Comparison of ENCODE assay signal across 29 cellular contexts in the genomic region with DNA sequence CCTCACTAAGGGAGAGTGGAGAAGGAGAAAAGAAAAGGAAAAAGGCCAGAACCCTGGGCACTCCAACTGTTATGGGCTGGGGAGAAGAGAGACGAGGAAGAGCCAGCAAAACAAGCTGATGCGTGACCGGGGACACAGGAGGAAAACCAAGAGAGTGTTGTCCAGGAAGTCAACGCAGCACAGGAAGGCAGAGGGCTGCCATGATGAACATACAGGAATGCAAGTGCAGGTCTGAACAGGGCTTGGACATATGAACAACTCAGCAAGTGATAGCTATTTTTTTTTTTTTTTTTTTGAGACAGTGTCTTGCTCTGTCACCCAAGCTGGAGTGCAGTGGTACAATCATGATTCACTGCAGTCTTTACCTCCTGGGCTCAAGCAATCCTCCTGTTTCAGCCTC. TPM values are rescaled to one million over a fixed set of nuclear protein-coding genes. Genes with fewer than 3 reads are reported as not detected.
"Had no signal": no experiment of that assay in that cellular context is flagged by ENCODE, and none has a peak within 500 bp of the region (broad histone marks: within the 10 kb centered on the region; RNA-seq: fewer than 3 reads in every experiment).

No MANE protein-coding gene starts in this region.

- H3K27ac ChIP-seq: PC-9, SJCRH30, SK-N-MC had no signal

- H3K9me3 ChIP-seq: SJCRH30 had no signal

- DNase-seq: activated CD4-positive, alpha-beta T cell treated with anti-CD3 and anti-CD28 coated beads for 36 hours; activated CD4-positive, alpha-beta T cell treated with anti-CD3 and anti-CD28 coated beads, Interleukin-2, amount 10 ng/mL, durations not matched to agents 7 days and 5 days; activated CD4-positive, alpha-beta T cell treated with anti-CD3 and anti-CD28 coated beads, Interleukin-2, amount 50 U/mL, for 48 hours; activated CD8-positive, alpha-beta T cell treated with anti-CD3 and anti-CD28 coated beads, Interleukin-2, amount 10 ng/mL, durations not matched to agents 7 days and 5 days; activated naive CD4-positive, alpha-beta T cell treated with anti-CD3 and anti-CD28 coated beads, Interleukin-2, amount 10 ng/mL, durations not matched to agents 7 days and 5 days; activated naive CD8-positive, alpha-beta T cell treated with anti-CD3 and anti-CD28 coated beads, Interleukin-2, amount 50 U/mL, for 24 hours; activated T-cell treated with anti-CD3 and anti-CD28 coated beads, Interleukin-2, amount 50 U/mL, for 24 hours; anterior cingulate cortex; IMR-90; NCI-H1105; NCI-H1417 treated with DMSO at 0.1 percent for 48 hours; NCI-H187 treated with DMSO at 0.1 percent for 48 hours; NCI-H2081 treated with DMSO at 0.1 percent for 48 hours; NCI-H345; NCI-H524 treated with DMSO at 0.1 percent for 48 hours; NCI-H748 treated with DMSO at 0.1 percent for 48 hours; PC-9; SHP77; SJCRH30; T1000 had no signal

- H2AFZ ChIP-seq: PC-9 had no signal

- H3K36me3 ChIP-seq: SJCRH30 had no signal

- H3K27me3 ChIP-seq: SJCRH30 had no signal

- ATAC-seq: activated CD4-positive, alpha-beta T cell treated with anti-CD3 and anti-CD28 coated beads for 36 hours; activated CD4-positive, CD25-positive, alpha-beta regulatory T cell treated with anti-CD3 and anti-CD28 coated beads, Interleukin-2, amount 50 U/mL, for 24 hours; activated CD8-positive, alpha-beta T cell treated with anti-CD3 and anti-CD28 coated beads, Interleukin-2, amount 10 ng/mL, durations not matched to agents 7 days and 5 days; activated naive CD8-positive, alpha-beta T cell treated with anti-CD3 and anti-CD28 coated beads, Interleukin-2, amount 50 U/mL, for 24 hours; K562 had no signal

- H3K4me2 ChIP-seq: PC-9 had no signal

- H3K4me3 ChIP-seq: K562, PC-9, SJCRH30, SK-N-MC had no signal

- FAIRE-seq: K562, RCC 7860 had no signal

RNA-seq across cellular contexts. Expression of a gene that starts 28.4 kb away (rescaled TPM):
- total RNA-seq: activated CD4-positive, alpha-beta T cell treated with anti-CD3 and anti-CD28 coated beads for 36 hours; activated CD4-positive, alpha-beta T cell treated with anti-CD3 and anti-CD28 coated beads, Interleukin-2, amount 10 ng/mL, durations not matched to agents 7 days and 5 days; IMR-90; K562; M059J; OCI-LY7; T-helper 1 cell treated with Interleukin-12 subunit alpha and Interleukin-12 subunit beta and Interleukin-4 antibody, amounts not matched to agents 30 ng/mL and 1 ng/mL, for 36 hours had no signal
- polyA plus RNA-seq: IMR-90, K562 had no signal

RNA-seq across cellular contexts. Expression of a gene that starts 39.3 kb away (rescaled TPM):
- total RNA-seq: activated CD4-positive, alpha-beta T cell treated with anti-CD3 and anti-CD28 coated beads for 36 hours; activated CD4-positive, alpha-beta T cell treated with anti-CD3 and anti-CD28 coated beads, Interleukin-2, amount 10 ng/mL, durations not matched to agents 7 days and 5 days; activated CD8-positive, alpha-beta T cell treated with anti-CD3 and anti-CD28 coated beads, Interleukin-2, amount 10 ng/mL, durations not matched to agents 7 days and 5 days; activated T-helper 2 cell treated with anti-CD3 and anti-CD28 coated beads, Interferon-gamma antibody, Interleukin-2, Interleukin-4, amounts not matched to agents 10 μg/mL and 5 μg/mL and 100 μg/mL, durations not matched to agents 14 hours and 24 hours and 36 hours; IMR-90; K562; OCI-LY7; T-helper 1 cell treated with Interleukin-12 subunit alpha and Interleukin-12 subunit beta and Interleukin-4 antibody, amounts not matched to agents 30 ng/mL and 1 ng/mL, for 36 hours; T-helper 2 cell treated with Interferon-gamma antibody and Interleukin-4, amounts not matched to agents 100 ng/mL and 5 ng/mL, for 36 hours had no signal
- polyA plus RNA-seq: IMR-90, K562 had no signal
